Comparison of ENCODE assay signal across 3 cellular contexts in genomic region chr6:90816764-90817163, GRCh38.
"Had no signal": no experiment of that assay in that cellular context is flagged by ENCODE, and none has a peak within 500 bp of the region (broad histone marks: within the 10 kb centered on the region; RNA-seq: fewer than 3 reads in every experiment).

No MANE protein-coding gene starts in this region.

- H3K4me3 ChIP-seq: GM12878 had no signal

- DNase-seq: GDM1, GF-D8 had no signal
